In the genomic region with DNA sequence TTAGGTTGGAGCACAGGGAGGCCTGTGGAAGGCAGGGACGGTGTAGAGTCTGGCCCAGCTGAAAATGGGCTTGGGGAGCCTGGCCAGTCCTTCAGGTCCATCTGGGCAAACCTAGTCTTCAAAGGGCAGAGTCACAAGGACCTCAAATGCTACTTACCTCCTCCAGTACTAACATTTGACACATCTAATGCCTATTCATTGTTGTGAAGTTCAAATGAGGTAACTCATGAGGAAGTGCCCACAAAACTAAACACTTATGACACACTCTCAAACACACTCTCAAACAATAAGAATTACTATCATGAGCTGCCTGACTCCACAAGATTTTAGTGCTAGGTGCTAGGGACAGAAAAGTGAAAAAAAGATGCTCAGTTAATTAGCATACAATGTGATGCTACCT, we compare ENCODE assay signal across 23 cellular contexts. TPM values are rescaled to one million over a fixed set of nuclear protein-coding genes. Genes with fewer than 3 reads are reported as not detected.
DNase-seq lines count a peak whose midpoint lies in the region; ATAC-seq and TF ChIP-seq lines count a peak whose summit lies in the region.
"Had no signal": no experiment of that assay in that cellular context is flagged by ENCODE, and none has a peak within 500 bp of the region (broad histone marks: within the 10 kb centered on the region; RNA-seq: fewer than 3 reads in every experiment).

No MANE protein-coding gene starts in this region.

- no peak overlapping the region for H3K4me3 Mint-ChIP-seq in CD8-positive, alpha-beta memory T cell
- H3K4me3 Mint-ChIP-seq: nephron progenitor cell; stimulated activated naive CD8-positive, alpha-beta T cell treated with anti-CD3 and anti-CD28 coated beads, Interleukin-15, Interleukin-2, amounts not matched to agents 100 ng/mL and 50 ng/mL, for 24 hours had no signal

- TF ChIP-seq EP300 in sigmoid colon (IDR thresholded peaks at IDR 0.05), result no peak

- no peak for TF ChIP-seq CTCF in fibroblast of lung (conservative IDR thresholded peaks at IDR 0.05 in 1 of 2, IDR thresholded peaks at IDR 0.05 in 1 of 2; ENCODE audit: low read depth in 1 of 2, low read length in 2 of 2)
- no peak for TF ChIP-seq CTCF in sigmoid colon (IDR thresholded peaks at IDR 0.05)
- TF ChIP-seq CTCF in upper lobe of right lung (IDR thresholded peaks at IDR 0.05), result no peak
- no peak for TF ChIP-seq CTCF in prostate gland (IDR thresholded peaks at IDR 0.05)

- no peak overlapping the region for H3K4me2 ChIP-seq in fibroblast of lung (ENCODE audit: extremely low read depth, insufficient read depth, low read length)

- no peaks in the 10 kb centered on the region for H3K27me3 ChIP-seq in fibroblast of lung (ENCODE audit: control insufficient read depth, insufficient read depth, low read length)
- no peaks in the 10 kb centered on the region for H3K27me3 ChIP-seq in sigmoid colon
- no peaks in the 10 kb centered on the region for H3K27me3 ChIP-seq in upper lobe of right lung
- no peaks in the 10 kb centered on the region for H3K27me3 ChIP-seq in prostate gland (replicated peaks; ENCODE audit: insufficient read depth)
- H3K27me3 ChIP-seq in CD8-positive, alpha-beta memory T cell (ENCODE audit: insufficient read depth, low read length, poor library complexity, severe bottlenecking), result no peaks in the 10 kb centered on the region

- H3K9me3 ChIP-seq in fibroblast of lung (ENCODE audit: control insufficient read depth, insufficient read depth, low read depth, low read length) (no peaks in the 10 kb centered on the region), sigmoid colon (no peaks in the 10 kb centered on the region), upper lobe of right lung (no peaks in the 10 kb centered on the region), prostate gland (no peaks in the 10 kb centered on the region)
- H3K9me3 ChIP-seq in CD8-positive, alpha-beta memory T cell (ENCODE audit: low read length), result no peaks in the 10 kb centered on the region

- ATAC-seq in upper lobe of right lung, result peak; percentile 67
- no peak for ATAC-seq in left colon
- ATAC-seq: PC-3 had no signal

- no peaks in the 10 kb centered on the region for H3K4me1 Mint-ChIP-seq in CD8-positive, alpha-beta memory T cell

- H3K4me3 ChIP-seq in fibroblast of lung (replicated peaks in 1 of 4; ENCODE audit: control extremely low read depth in 1 of 4, insufficient read depth in 1 of 4, low read depth in 3 of 4, low read length in 4 of 4) (no peak overlapping the region), sigmoid colon (no peak overlapping the region), upper lobe of right lung (no peak overlapping the region), prostate gland (no peak overlapping the region)
- no peak overlapping the region for H3K4me3 ChIP-seq in CD8-positive, alpha-beta memory T cell (ENCODE audit: low read length)
- H3K4me3 ChIP-seq: SK-N-MC had no signal

- intact Hi-C loops in sigmoid colon (cut with DNase I) (no loop called here), upper lobe of right lung (cut with DNase I) (no loop called here), prostate gland (cut with DNase I) (no loop called here), left colon (cut with DNase I, micrococcal nuclease) (no loop called here)

- CTCF ChIA-PET in CD8-positive, alpha-beta memory T cell (lab: Charles Lee), result no interaction called here

- H3K36me3 ChIP-seq in fibroblast of lung (ENCODE audit: control insufficient read depth, insufficient read depth, low read length), result no peaks in the 10 kb centered on the region
- H3K36me3 ChIP-seq in sigmoid colon, result peaks cover 0 to 6% (median 2%) of the 10 kb centered on the region in 4 donors
- no peaks in the 10 kb centered on the region for H3K36me3 ChIP-seq in upper lobe of right lung
- no peaks in the 10 kb centered on the region for H3K36me3 ChIP-seq in prostate gland
- H3K36me3 ChIP-seq in CD8-positive, alpha-beta memory T cell (ENCODE audit: insufficient read depth, low read length), result no peaks in the 10 kb centered on the region

- peaks cover 0 to 7% of the 10 kb centered on the region in 2 donors for H3K27me3 Mint-ChIP-seq in CD8-positive, alpha-beta memory T cell
- H3K27me3 Mint-ChIP-seq: stimulated activated naive CD8-positive, alpha-beta T cell treated with anti-CD3 and anti-CD28 coated beads, Interleukin-15, Interleukin-2, amounts not matched to agents 100 ng/mL and 50 ng/mL, for 24 hours had no signal

- no peaks in the 10 kb centered on the region for H3K36me3 Mint-ChIP-seq in CD8-positive, alpha-beta memory T cell

- H3K27ac ChIP-seq in fibroblast of lung (ENCODE audit: insufficient read depth, low read length) (peak overlapping the region; percentile 2), sigmoid colon (peak overlapping the region; percentile 29 to 90 (median 76)), upper lobe of right lung (peak overlapping the region; percentile 65), prostate gland (peak overlapping the region in 1 of 2 donors; percentile 10)
- no peak overlapping the region for H3K27ac ChIP-seq in CD8-positive, alpha-beta memory T cell (ENCODE audit: low read depth, low read length)
- H3K27ac ChIP-seq: SK-N-MC had no signal

- H3K9me3 Mint-ChIP-seq in CD8-positive, alpha-beta memory T cell, result no peaks in the 10 kb centered on the region
- H3K9me3 Mint-ChIP-seq: nephron progenitor cell; stimulated activated naive CD8-positive, alpha-beta T cell treated with anti-CD3 and anti-CD28 coated beads, Interleukin-15, Interleukin-2, amounts not matched to agents 100 ng/mL and 50 ng/mL, for 24 hours had no signal

- H3K4me1 ChIP-seq in fibroblast of lung (ENCODE audit: control insufficient read depth, extremely low read depth, insufficient read depth, low read length), result peaks cover 16% of the 10 kb centered on the region
- peaks cover 0 to 83% (median 62%) of the 10 kb centered on the region in 4 donors for H3K4me1 ChIP-seq in sigmoid colon
- H3K4me1 ChIP-seq in upper lobe of right lung, result peaks cover 51% of the 10 kb centered on the region
- H3K4me1 ChIP-seq in prostate gland (replicated peaks), result no peaks in the 10 kb centered on the region
- H3K4me1 ChIP-seq in CD8-positive, alpha-beta memory T cell (ENCODE audit: insufficient read depth, low read length), result no peaks in the 10 kb centered on the region

- H3K79me2 ChIP-seq in fibroblast of lung (ENCODE audit: control insufficient read depth, insufficient read depth, low read length), result peaks cover under 1% of the 10 kb centered on the region

- POLR2A ChIA-PET in CD8-positive, alpha-beta memory T cell (lab: Charles Lee), result no interaction called here

- H2AFZ ChIP-seq in fibroblast of lung (ENCODE audit: low read length), result no peak overlapping the region

- TF ChIP-seq POLR2A in sigmoid colon (IDR thresholded peaks at IDR 0.05) (no peak), prostate gland (IDR thresholded peaks at IDR 0.05) (no peak)

- WGBS in sigmoid colon, 2 donors, result 82 to 87% methylated on average over 1 of the region's 1 CpG
- WGBS in prostate gland, result 86% methylated on average over 1 of the region's 1 CpG

- no peaks in the 10 kb centered on the region for H4K20me1 ChIP-seq in fibroblast of lung (ENCODE audit: control insufficient read depth, extremely low read depth, insufficient read depth, low read length)

- no peak overlapping the region for H3K9ac ChIP-seq in fibroblast of lung (ENCODE audit: insufficient read depth, low read length)

- DNase-seq in DMS53 (lab: John Stamatoyannopoulos, UW) (peak; percentile 27), DMS53 treated with DMSO at 0.1 percent for 48 hours (lab: John Stamatoyannopoulos, UW; ENCODE audit: unreplicated experiment) (no peak), fibroblast of lung (ENCODE audit: low read depth in 2 of 2) (peak in 1 of 2 donors; percentile 45), sigmoid colon (no peak), upper lobe of right lung (no peak), prostate gland (ENCODE audit: low spot score) (no peak), left colon (no peak)
- no peak for DNase-seq in CD8-positive, alpha-beta memory T cell
- DNase-seq: activated CD4-positive, alpha-beta T cell treated with anti-CD3 and anti-CD28 coated beads for 48 hours; activated CD8-positive, alpha-beta memory T cell treated with anti-CD3 and anti-CD28 coated beads, Interleukin-2, amount 50 U/mL, for 48 hours; activated naive CD4-positive, alpha-beta T cell; C1 segment of cervical spinal cord; DMS79; glutamatergic neuron; GOT3; NCI-H1417; NCI-H2171; nephron progenitor cell; PC-3; retina had no signal

- H3K27ac Mint-ChIP-seq in CD8-positive, alpha-beta memory T cell, result no peak overlapping the region
- H3K27ac Mint-ChIP-seq: stimulated activated naive CD8-positive, alpha-beta T cell treated with anti-CD3 and anti-CD28 coated beads, Interleukin-15, Interleukin-2, amounts not matched to agents 100 ng/mL and 50 ng/mL, for 24 hours had no signal

RNA-seq across cellular contexts. Expression of gene DAAM2, which starts 27.1 kb away (rescaled TPM):
- 25.9 and 41.5 TPM in 2 replicates for total RNA-seq in fibroblast of lung
- polyA plus RNA-seq in fibroblast of lung, result 13.0 and 48.2 TPM in 2 replicates
- 9.8 and 49.7 TPM in 2 replicates for polyA plus RNA-seq in fibroblast of lung (2012)
- polyA minus RNA-seq in fibroblast of lung (ENCODE audit: low replicate concordance), result 22.9 and 129 TPM in 2 replicates
- 10 to 100 TPM; 23.2 to 53.2 (median 35.4) TPM for total RNA-seq in sigmoid colon
- polyA plus RNA-seq in sigmoid colon, result 1 to 10 TPM; 4.2 to 8.5 (median 8.3) TPM
- 34.6 TPM for total RNA-seq in upper lobe of right lung
- total RNA-seq in prostate gland, result 10 to 100 TPM in 1 of 2 donors, 1 to 10 TPM in 1; 4.7 to 41.3 TPM
- 1 to 10 TPM; 7.1 to 9.8 TPM for total RNA-seq in left colon
- not detected for total RNA-seq in CD8-positive, alpha-beta memory T cell
- not detected for polyA plus RNA-seq in CD8-positive, alpha-beta memory T cell
- total RNA-seq: A172, PC-3 had no signal

Comparison
In these comparisons a context has a peak if more than half of its experiments do, and no peak if none do; other contexts are left out.
1. RNA of gene DAAM2, which starts 27.1 kb away (total RNA-seq): 23.2 to 53.2 TPM in sigmoid colon, 25.9 to 41.5 TPM in fibroblast of lung, 4.7 to 41.3 TPM in prostate gland, 34.6 TPM in upper lobe of right lung (single experiment) and 7.1 to 9.8 TPM in left colon; not detected in CD8-positive, alpha-beta memory T cell; every median in the first group is over 4 times any median in the second.